In the genomic region with DNA sequence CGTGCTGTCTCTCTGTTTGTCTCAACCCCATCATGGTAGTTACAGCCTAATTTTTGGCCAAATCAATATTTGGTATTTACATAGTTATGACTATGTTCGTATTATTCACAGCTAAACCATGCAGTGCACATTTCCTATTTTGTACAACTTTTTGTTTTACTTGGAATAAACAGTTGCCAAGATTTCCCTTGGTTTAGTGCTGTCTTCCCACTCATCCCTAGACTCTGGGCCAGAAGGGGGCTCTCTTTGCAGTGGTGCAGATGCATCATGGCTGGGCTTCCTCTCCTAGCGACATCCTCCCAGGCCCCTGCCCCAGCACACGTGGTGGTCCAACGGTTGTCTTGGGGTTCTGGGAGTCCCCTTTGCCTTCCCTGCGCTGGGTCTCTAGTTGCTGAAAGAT, we compare ENCODE assay signal across 14 cellular contexts.
DNase-seq lines count a peak whose midpoint lies in the region; ATAC-seq and TF ChIP-seq lines count a peak whose summit lies in the region.
"Had no signal": no experiment of that assay in that cellular context is flagged by ENCODE, and none has a peak within 500 bp of the region (broad histone marks: within the 10 kb centered on the region; RNA-seq: fewer than 3 reads in every experiment).

No MANE protein-coding gene starts in this region.

- no peak overlapping the region for H3K9ac ChIP-seq in OCI-LY1 (ENCODE audit: low read length)
- no peak overlapping the region for H3K9ac ChIP-seq in fibroblast of lung (ENCODE audit: insufficient read depth, low read length)

- no peaks in the 10 kb centered on the region for H3K4me1 Mint-ChIP-seq in activated naive CD4-positive, alpha-beta T cell treated with anti-CD3 and anti-CD28 coated beads for 36 hours (ENCODE audit: low read depth)
- no peaks in the 10 kb centered on the region for H3K4me1 Mint-ChIP-seq in T-helper 2 cell treated with Interferon-gamma antibody and Interleukin-4, amounts not matched to agents 5 μg/mL and 100 μg/mL, for 36 hours (ENCODE audit: low read depth)
- H3K4me1 Mint-ChIP-seq: brain had no signal

- no peak overlapping the region for H3K4me2 ChIP-seq in OCI-LY1 (ENCODE audit: low read length)
- no peak overlapping the region for H3K4me2 ChIP-seq in fibroblast of lung (ENCODE audit: extremely low read depth, insufficient read depth, low read length)

- no peaks in the 10 kb centered on the region for H4K20me1 ChIP-seq in OCI-LY1 (ENCODE audit: insufficient read depth, low read length)
- no peaks in the 10 kb centered on the region for H4K20me1 ChIP-seq in fibroblast of lung (ENCODE audit: control insufficient read depth, extremely low read depth, insufficient read depth, low read length)

- no peaks in the 10 kb centered on the region for H3K36me3 ChIP-seq in OCI-LY1 (ENCODE audit: insufficient read depth, low read length)
- no peaks in the 10 kb centered on the region for H3K36me3 ChIP-seq in fibroblast of lung (ENCODE audit: control insufficient read depth, insufficient read depth, low read length)

- no peak for ATAC-seq in activated naive CD4-positive, alpha-beta T cell treated with anti-CD3 and anti-CD28 coated beads, Interleukin-2, amount 50 U/mL, for 72 hours
- ATAC-seq in GM18873 (IDR thresholded peaks at IDR 0.05; ENCODE audit: low FRiP score, unreplicated experiment) (no peak), GM21723 (IDR thresholded peaks at IDR 0.05; ENCODE audit: unreplicated experiment) (no peak)
- ATAC-seq: activated CD4-positive, CD25-positive, alpha-beta regulatory T cell treated with anti-CD3 and anti-CD28 coated beads, Interleukin-2, amount 50 U/mL, for 24 hours; activated T-cell treated with anti-CD3 and anti-CD28 coated beads, Interleukin-2, amount 50 U/mL, for 72 hours had no signal

- H3K27ac ChIP-seq in OCI-LY1 (ENCODE audit: low read depth, low read length, poor library complexity, severe bottlenecking) (no peak overlapping the region), fibroblast of lung (ENCODE audit: insufficient read depth, low read length) (no peak overlapping the region)
- H3K27ac ChIP-seq: HL-60 had no signal

- intact Hi-C loops in activated naive CD4-positive, alpha-beta T cell treated with anti-CD3 and anti-CD28 coated beads for 36 hours (cut with micrococcal nuclease), result no loop called here

- H3K27me3 Mint-ChIP-seq in activated naive CD4-positive, alpha-beta T cell treated with anti-CD3 and anti-CD28 coated beads for 36 hours (ENCODE audit: low read depth), result no peaks in the 10 kb centered on the region
- H3K27me3 Mint-ChIP-seq in T-helper 2 cell treated with Interferon-gamma antibody and Interleukin-4, amounts not matched to agents 5 μg/mL and 100 μg/mL, for 36 hours (ENCODE audit: low read depth), result peaks cover 2% of the 10 kb centered on the region

- H3K9me3 ChIP-seq in OCI-LY1 (ENCODE audit: low read length) (no peaks in the 10 kb centered on the region), fibroblast of lung (ENCODE audit: control insufficient read depth, insufficient read depth, low read depth, low read length) (no peaks in the 10 kb centered on the region)

- H3K27me3 ChIP-seq in OCI-LY1 (ENCODE audit: insufficient read depth, low read length), result peaks cover 5% of the 10 kb centered on the region; the same call in 1 of the 2 replicates
- no peaks in the 10 kb centered on the region for H3K27me3 ChIP-seq in fibroblast of lung (ENCODE audit: control insufficient read depth, insufficient read depth, low read length)

- DNase-seq in activated naive CD4-positive, alpha-beta T cell treated with anti-CD3 and anti-CD28 coated beads for 36 hours, result peak; percentile 17
- DNase-seq in activated naive CD4-positive, alpha-beta T cell treated with anti-CD3 and anti-CD28 coated beads, Interleukin-2, amount 50 U/mL, for 72 hours (ENCODE audit: low spot score in 2 of 2), result no peak
- DNase-seq in fibroblast of lung (ENCODE audit: low read depth in 2 of 2), result peak in 1 of 2 donors; percentile 13
- DNase-seq in stromal cell of bone marrow (ENCODE audit: low read depth), result peak; percentile 25
- no peak for DNase-seq in T-helper 2 cell treated with Interferon-gamma antibody and Interleukin-4, amounts not matched to agents 5 μg/mL and 100 μg/mL, for 36 hours (ENCODE audit: low spot score)
- DNase-seq: activated T-cell treated with anti-CD3 and anti-CD28 coated beads, Interleukin-2, amount 50 U/mL, for 72 hours; NCI-H1105; NCI-H510A had no signal

- H3K27ac Mint-ChIP-seq in activated naive CD4-positive, alpha-beta T cell treated with anti-CD3 and anti-CD28 coated beads for 36 hours, result no peak overlapping the region
- no peak overlapping the region for H3K27ac Mint-ChIP-seq in activated naive CD4-positive, alpha-beta T cell treated with anti-CD3 and anti-CD28 coated beads, Interleukin-2, amount 50 U/mL, for 72 hours
- H3K27ac Mint-ChIP-seq in T-helper 2 cell treated with Interferon-gamma antibody and Interleukin-4, amounts not matched to agents 5 μg/mL and 100 μg/mL, for 36 hours, result no peak overlapping the region
- H3K27ac Mint-ChIP-seq: activated T-cell treated with anti-CD3 and anti-CD28 coated beads, Interleukin-2, amount 50 U/mL, for 72 hours; brain had no signal

- H2AFZ ChIP-seq in OCI-LY1 (ENCODE audit: low read length) (no peak overlapping the region), fibroblast of lung (ENCODE audit: low read length) (no peak overlapping the region)

- no peaks in the 10 kb centered on the region for H3K79me2 ChIP-seq in OCI-LY1 (ENCODE audit: insufficient read depth, low read length)
- no peaks in the 10 kb centered on the region for H3K79me2 ChIP-seq in fibroblast of lung (ENCODE audit: control insufficient read depth, insufficient read depth, low read length)

- no peak overlapping the region for H3K4me3 ChIP-seq in OCI-LY1 (ENCODE audit: low read depth, low read length, poor library complexity, severe bottlenecking)
- no peak overlapping the region for H3K4me3 ChIP-seq in fibroblast of lung (replicated peaks in 1 of 4; ENCODE audit: control extremely low read depth in 1 of 4, insufficient read depth in 1 of 4, low read depth in 3 of 4, low read length in 4 of 4)

- no peak overlapping the region for H3K4me3 Mint-ChIP-seq in activated naive CD4-positive, alpha-beta T cell treated with anti-CD3 and anti-CD28 coated beads for 36 hours
- no peak overlapping the region for H3K4me3 Mint-ChIP-seq in T-helper 2 cell treated with Interferon-gamma antibody and Interleukin-4, amounts not matched to agents 5 μg/mL and 100 μg/mL, for 36 hours
- H3K4me3 Mint-ChIP-seq: activated T-cell treated with anti-CD3 and anti-CD28 coated beads, Interleukin-2, amount 50 U/mL, for 72 hours; brain had no signal

- H3K9me3 Mint-ChIP-seq in activated naive CD4-positive, alpha-beta T cell treated with anti-CD3 and anti-CD28 coated beads for 36 hours, result no peaks in the 10 kb centered on the region
- no peaks in the 10 kb centered on the region for H3K9me3 Mint-ChIP-seq in activated naive CD4-positive, alpha-beta T cell treated with anti-CD3 and anti-CD28 coated beads, Interleukin-2, amount 50 U/mL, for 72 hours
- H3K9me3 Mint-ChIP-seq in T-helper 2 cell treated with Interferon-gamma antibody and Interleukin-4, amounts not matched to agents 5 μg/mL and 100 μg/mL, for 36 hours, result no peaks in the 10 kb centered on the region
- H3K9me3 Mint-ChIP-seq: activated T-cell treated with anti-CD3 and anti-CD28 coated beads, Interleukin-2, amount 50 U/mL, for 72 hours had no signal

- no peaks in the 10 kb centered on the region for H3F3A ChIP-seq in OCI-LY1 (ENCODE audit: insufficient read depth, low read length)

- H3K9me2 ChIP-seq in OCI-LY1 (ENCODE audit: low read depth, low read length), result no peaks in the 10 kb centered on the region

- H3K36me3 Mint-ChIP-seq in activated naive CD4-positive, alpha-beta T cell treated with anti-CD3 and anti-CD28 coated beads for 36 hours (ENCODE audit: low read depth), result no peaks in the 10 kb centered on the region
- H3K36me3 Mint-ChIP-seq in activated naive CD4-positive, alpha-beta T cell treated with anti-CD3 and anti-CD28 coated beads, Interleukin-2, amount 50 U/mL, for 72 hours, result no peaks in the 10 kb centered on the region
- H3K36me3 Mint-ChIP-seq in T-helper 2 cell treated with Interferon-gamma antibody and Interleukin-4, amounts not matched to agents 5 μg/mL and 100 μg/mL, for 36 hours (ENCODE audit: low read depth), result no peaks in the 10 kb centered on the region
- H3K36me3 Mint-ChIP-seq: brain had no signal

- TF ChIP-seq CTCF in OCI-LY1 (IDR thresholded peaks at IDR 0.05; ENCODE audit: low read length) (peak; percentile 35; the same call in 1 of the 2 replicates), fibroblast of lung (conservative IDR thresholded peaks at IDR 0.05 in 1 of 2, IDR thresholded peaks at IDR 0.05 in 1 of 2; ENCODE audit: low read depth in 1 of 2, low read length in 2 of 2) (peak; percentile 22 to 38)

- H3K4me1 ChIP-seq in OCI-LY1 (ENCODE audit: insufficient read depth, low read length, severe bottlenecking) (no peaks in the 10 kb centered on the region), fibroblast of lung (ENCODE audit: control insufficient read depth, extremely low read depth, insufficient read depth, low read length) (peaks cover 4% of the 10 kb centered on the region)

- CTCF ChIA-PET in activated naive CD4-positive, alpha-beta T cell treated with anti-CD3 and anti-CD28 coated beads for 36 hours (lab: Charles Lee), result interaction anchor here (1.8 to 2.4 kb wide), 2 partner anchors 13 to 15 kb away, joined by 5 to 8 read pairs; no protein-coding TSS in a partner anchor

Comparison
In these comparisons a context has a peak if more than half of its experiments do, and no peak if none do; other contexts are left out.
1. DNase-seq: peak in activated naive CD4-positive, alpha-beta T cell treated with anti-CD3 and anti-CD28 coated beads for 36 hours (single experiment) and stromal cell of bone marrow (single experiment); none in activated naive CD4-positive, alpha-beta T cell treated with anti-CD3 and anti-CD28 coated beads, Interleukin-2, amount 50 U/mL, for 72 hours (0 of 2) and T-helper 2 cell treated with Interferon-gamma antibody and Interleukin-4, amounts not matched to agents 5 μg/mL and 100 μg/mL, for 36 hours (single experiment).